11 cellular contexts compared by ENCODE assay signal in the genomic region with DNA sequence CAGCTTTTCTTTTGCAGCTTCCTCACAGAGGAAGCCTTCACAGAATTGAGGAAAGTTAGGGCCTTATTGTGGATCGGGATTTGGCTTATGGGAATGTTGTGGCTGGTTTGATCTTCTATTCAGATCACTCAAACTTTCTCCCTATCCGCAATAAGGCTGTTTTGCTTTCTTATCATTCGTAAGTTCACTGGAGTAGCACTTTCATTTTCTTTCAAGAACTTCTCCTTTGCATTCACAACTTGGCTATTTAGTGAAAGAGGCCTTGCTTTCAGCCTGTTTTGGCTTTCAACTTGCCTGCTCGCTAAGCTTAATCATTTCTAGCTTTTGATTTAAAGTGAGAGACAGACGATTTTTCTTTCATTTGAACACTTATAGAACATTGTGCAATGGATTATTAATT.
DNase-seq lines count a peak whose midpoint lies in the region; ATAC-seq, FAIRE-seq and TF ChIP-seq lines count a peak whose summit lies in the region.
"Had no signal": no experiment of that assay in that cellular context is flagged by ENCODE, and none has a peak within 500 bp of the region (broad histone marks: within the 10 kb centered on the region; RNA-seq: fewer than 3 reads in every experiment).

No MANE protein-coding gene starts in this region.

- no peak for FAIRE-seq in GM12878 (lab: Jason Lieb, UNC)
- FAIRE-seq: K562 had no signal

- SMC1A ChIA-PET in GM12878 (lab: Charles Lee; ENCODE audit: uncharacterized antibody, unreplicated experiment), result interaction anchor here (0.6 to 1.1 kb wide), 2 partner anchors 43 to 183 kb away, joined by 3 read pairs; no protein-coding TSS in a partner anchor

- POLR2A ChIA-PET in CD8-positive, alpha-beta memory T cell (lab: Charles Lee), result no interaction called here
- POLR2A ChIA-PET in GM12878 (lab: Charles Lee), result no interaction called here

- intact Hi-C loops in GM12878 (cut with micrococcal nuclease; ENCODE audit: unreplicated experiment), result no loop called here
- intact Hi-C loops in aorta (cut with DNase I), result no loop called here

- no peaks in the 10 kb centered on the region for H3K79me2 ChIP-seq in GM12878 (ENCODE audit: control insufficient read depth, insufficient read depth, low read length)

- no peak for TF ChIP-seq EP300 in GM12878 (IDR thresholded peaks at IDR 0.05; ENCODE audit: borderline replicate concordance in 1 of 2, control insufficient read depth in 1 of 2, low read depth in 2 of 2, low read length in 2 of 2)

- H3K9me3 Mint-ChIP-seq in CD8-positive, alpha-beta memory T cell, result no peaks in the 10 kb centered on the region

- peak overlapping the region; percentile 22 to 88 (median 81) for H3K4me3 Mint-ChIP-seq in CD8-positive, alpha-beta memory T cell

- no peak for TF ChIP-seq CTCF in GM12878 (IDR thresholded peaks at IDR 0.05 in 2 of 3, conservative IDR thresholded peaks at IDR 0.05 in 1 of 3; ENCODE audit: control insufficient read depth in 2 of 3, extremely low read depth in 1 of 3, insufficient read depth in 1 of 3, low read depth in 3 of 3, low read length in 3 of 3)

- RAD21 ChIA-PET in GM12878 (lab: Charles Lee; ENCODE audit: unreplicated experiment), result no interaction called here

- no peaks in the 10 kb centered on the region for H3K36me3 ChIP-seq in CD8-positive, alpha-beta memory T cell (ENCODE audit: insufficient read depth, low read length)
- H3K36me3 ChIP-seq in GM12878 (ENCODE audit: control insufficient read depth in 2 of 2, insufficient read depth in 2 of 2, low read length in 1 of 2), result no peaks in the 10 kb centered on the region
- H3K36me3 ChIP-seq in aorta (ENCODE audit: control insufficient read depth in 1 of 2, insufficient read depth in 2 of 2, low read length in 1 of 2), result no peaks in the 10 kb centered on the region

- no peaks in the 10 kb centered on the region for H3K9me3 ChIP-seq in CD8-positive, alpha-beta memory T cell (ENCODE audit: low read length)
- H3K9me3 ChIP-seq in GM12878 (replicated peaks; ENCODE audit: control insufficient read depth, insufficient read depth, low read length), result no peaks in the 10 kb centered on the region
- H3K9me3 ChIP-seq in aorta (ENCODE audit: control insufficient read depth, low read length), result no peaks in the 10 kb centered on the region

- peaks cover 0 to 1% of the 10 kb centered on the region in 2 donors for H3K27me3 Mint-ChIP-seq in CD8-positive, alpha-beta memory T cell

- H3K4me1 Mint-ChIP-seq in CD8-positive, alpha-beta memory T cell, result peaks cover 16 to 22% (median 20%) of the 10 kb centered on the region in 3 donors

- H3K9ac ChIP-seq in GM12878 (ENCODE audit: control insufficient read depth, insufficient read depth, low read length), result no peak overlapping the region

- no peaks in the 10 kb centered on the region for H4K20me1 ChIP-seq in GM12878 (ENCODE audit: control insufficient read depth, insufficient read depth)

- H3K4me3 ChIP-seq in CD8-positive, alpha-beta memory T cell (ENCODE audit: low read length), result peak overlapping the region; percentile 49
- H3K4me3 ChIP-seq in GM12878, result 0 out of 2 replicates have a peak overlapping the region, but pooled peaks have one; percentile 10
- H3K4me3 ChIP-seq in aorta (ENCODE audit: low read length in 2 of 2), result no peak overlapping the region
- H3K4me3 ChIP-seq: K562 had no signal

- no peak for TF ChIP-seq POLR2A in GM12878 (IDR thresholded peaks at IDR 0.05; ENCODE audit: low read depth, low read length)

- peaks cover 0 to 14% (median 0%) of the 10 kb centered on the region in 3 donors for H3K36me3 Mint-ChIP-seq in CD8-positive, alpha-beta memory T cell

- in situ Hi-C loops in GM12878 (cut with MboI), result no loop called here

- H3K4me2 ChIP-seq in GM12878 (ENCODE audit: control insufficient read depth, insufficient read depth), result peak overlapping the region; percentile 59

- H2AFZ ChIP-seq in GM12878 (ENCODE audit: control insufficient read depth, low read depth, low read length), result peak overlapping the region; percentile 69

- peaks cover 14% of the 10 kb centered on the region for H3K4me1 ChIP-seq in CD8-positive, alpha-beta memory T cell (ENCODE audit: insufficient read depth, low read length)
- H3K4me1 ChIP-seq in GM12878 (ENCODE audit: control insufficient read depth, insufficient read depth, low read length), result no peaks in the 10 kb centered on the region
- no peaks in the 10 kb centered on the region for H3K4me1 ChIP-seq in aorta (ENCODE audit: control insufficient read depth in 1 of 2, insufficient read depth in 2 of 2, low read length in 2 of 2)

- H3K27ac Mint-ChIP-seq in CD8-positive, alpha-beta memory T cell, result peak overlapping the region; percentile 39 to 92 (median 84)

- peak in 2 of 5 donors; percentile 3 to 4 for DNase-seq in CD8-positive, alpha-beta memory T cell
- no peak for DNase-seq in GM12878 (ENCODE audit: low read depth, low spot score)
- DNase-seq in NCI-H2227 (lab: John Stamatoyannopoulos, UW; ENCODE audit: unreplicated experiment), result no peak
- DNase-seq in A172 (ENCODE audit: low spot score), result no peak
- DNase-seq in GM19238 (ENCODE audit: insufficient read length, low spot score), result no peak
- no peak for DNase-seq in aorta
- DNase-seq: DMS79 treated with DMSO at 0.1 percent for 48 hours, posterior cingulate gyrus had no signal

- no peak overlapping the region for H3K27ac ChIP-seq in CD8-positive, alpha-beta memory T cell (ENCODE audit: low read depth, low read length)
- H3K27ac ChIP-seq in GM12878 (ENCODE audit: control insufficient read depth, insufficient read depth), result no peak overlapping the region
- H3K27ac ChIP-seq in aorta (ENCODE audit: low read depth in 1 of 2, low read length in 2 of 2), result peak overlapping the region in 1 of 2 donors; percentile 44

- peak; percentile 79 for ATAC-seq in GM19397 (IDR thresholded peaks at IDR 0.05; ENCODE audit: unreplicated experiment)
- ATAC-seq in HG03354 (IDR thresholded peaks at IDR 0.05; ENCODE audit: poor library complexity, severe bottlenecking, unreplicated experiment), result peak; percentile 71
- ATAC-seq in GM12878, result peak; percentile 54
- no peak for ATAC-seq in aorta (ENCODE audit: low FRiP score)
- ATAC-seq: K562 had no signal

- no peak for TF ChIP-seq RAD21 in GM12878 (IDR thresholded peaks at IDR 0.05; ENCODE audit: insufficient read depth, low read depth, low read length)

- no peaks in the 10 kb centered on the region for H3K27me3 ChIP-seq in CD8-positive, alpha-beta memory T cell (ENCODE audit: insufficient read depth, low read length, poor library complexity, severe bottlenecking)
- H3K27me3 ChIP-seq in GM12878 (replicated peaks in 1 of 2; ENCODE audit: control insufficient read depth in 2 of 2, insufficient read depth in 2 of 2, low read length in 1 of 2), result no peaks in the 10 kb centered on the region
- H3K27me3 ChIP-seq in aorta (ENCODE audit: control insufficient read depth in 1 of 2, insufficient read depth in 2 of 2, low read length in 1 of 2), result no peaks in the 10 kb centered on the region

- CTCF ChIA-PET in CD8-positive, alpha-beta memory T cell (lab: Charles Lee), result interaction anchor here (0.6 kb wide), 1 partner anchor 41 kb away, joined by 3 read pairs; no protein-coding TSS in a partner anchor
- CTCF ChIA-PET in GM12878 (lab: Yijun Ruan, JAX), result interaction anchor here (0.8 to 1.6 kb wide), 2 partner anchors 185 to 891 kb away, joined by 3 to 5 read pairs; no protein-coding TSS in a partner anchor

- WGBS in GM12878 (ENCODE audit: insufficient coverage, insufficient replicate concordance, low lambda C conversion rate, missing lambda C conversion rate), result 3% methylated on average over 5 of the region's 5 CpGs
- 17% methylated on average over 5 of the region's 5 CpGs for WGBS in aorta, 2 donors

- no TSS peak for BruUV-seq in GM12878 (replicated peaks; lab: Mats Ljungman, UMichigan)

TF ChIP-seq in GM12878, 131 proteins besides CTCF, POLR2A, EP300 and RAD21 (continues in another document):
- no peak for TF ChIP-seq NRF1 (conservative IDR thresholded peaks at IDR 0.05; ENCODE audit: low read depth, low read length)
- TF ChIP-seq SMAD5 (IDR thresholded peaks at IDR 0.05; ENCODE audit: low read depth), result no peak
- TF ChIP-seq, protein P1, sequence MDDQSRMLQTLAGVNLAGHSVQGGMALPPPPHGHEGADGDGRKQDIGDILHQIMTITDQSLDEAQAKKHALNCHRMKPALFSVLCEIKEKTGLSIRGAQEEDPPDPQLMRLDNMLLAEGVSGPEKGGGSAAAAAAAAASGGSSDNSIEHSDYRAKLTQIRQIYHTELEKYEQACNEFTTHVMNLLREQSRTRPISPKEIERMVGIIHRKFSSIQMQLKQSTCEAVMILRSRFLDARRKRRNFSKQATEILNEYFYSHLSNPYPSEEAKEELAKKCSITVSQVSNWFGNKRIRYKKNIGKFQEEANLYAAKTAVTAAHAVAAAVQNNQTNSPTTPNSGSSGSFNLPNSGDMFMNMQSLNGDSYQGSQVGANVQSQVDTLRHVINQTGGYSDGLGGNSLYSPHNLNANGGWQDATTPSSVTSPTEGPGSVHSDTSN (IDR thresholded peaks at IDR 0.05; ENCODE audit: insufficient replicate concordance, low read depth, low read length), result no peak
- no peak for TF ChIP-seq TCF7 (IDR thresholded peaks at IDR 0.05; ENCODE audit: borderline replicate concordance)
- TF ChIP-seq, protein P2, sequence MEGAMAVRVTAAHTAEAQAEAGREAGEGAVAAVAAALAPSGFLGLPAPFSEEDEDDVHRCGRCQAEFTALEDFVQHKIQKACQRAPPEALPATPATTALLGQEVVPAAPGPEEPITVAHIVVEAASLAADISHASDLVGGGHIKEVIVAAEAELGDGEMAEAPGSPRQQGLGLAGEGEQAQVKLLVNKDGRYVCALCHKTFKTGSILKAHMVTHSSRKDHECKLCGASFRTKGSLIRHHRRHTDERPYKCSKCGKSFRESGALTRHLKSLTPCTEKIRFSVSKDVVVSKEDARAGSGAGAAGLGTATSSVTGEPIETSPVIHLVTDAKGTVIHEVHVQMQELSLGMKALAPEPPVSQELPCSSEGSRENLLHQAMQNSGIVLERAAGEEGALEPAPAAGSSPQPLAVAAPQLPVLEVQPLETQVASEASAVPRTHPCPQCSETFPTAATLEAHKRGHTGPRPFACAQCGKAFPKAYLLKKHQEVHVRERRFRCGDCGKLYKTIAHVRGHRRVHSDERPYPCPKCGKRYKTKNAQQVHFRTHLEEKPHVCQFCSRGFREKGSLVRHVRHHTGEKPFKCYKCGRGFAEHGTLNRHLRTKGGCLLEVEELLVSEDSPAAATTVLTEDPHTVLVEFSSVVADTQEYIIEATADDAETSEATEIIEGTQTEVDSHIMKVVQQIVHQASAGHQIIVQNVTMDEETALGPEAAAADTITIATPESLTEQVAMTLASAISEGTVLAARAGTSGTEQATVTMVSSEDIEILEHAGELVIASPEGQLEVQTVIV (IDR thresholded peaks at IDR 0.05; ENCODE audit: borderline replicate concordance, partially characterized antibody), result no peak
- TF ChIP-seq MYB (IDR thresholded peaks at IDR 0.05; ENCODE audit: borderline replicate concordance, low read depth, low read length), result no peak
- no peak for TF ChIP-seq HCFC1 (IDR thresholded peaks at IDR 0.05; ENCODE audit: low read length)
- no peak for TF ChIP-seq POLR2AphosphoS5 (IDR thresholded peaks at IDR 0.05; ENCODE audit: low read length)
- no peak for TF ChIP-seq NFIC (IDR thresholded peaks at IDR 0.05; ENCODE audit: low read depth, low read length)

Comparison
In these comparisons a context has a peak if more than half of its experiments do, and no peak if none do; other contexts are left out.
1. H3K4me3 ChIP-seq: peak in CD8-positive, alpha-beta memory T cell (single experiment) and GM12878 (single experiment); none in aorta (0 of 2).